ENCODE assay signal across 10 cellular contexts in the genomic region with DNA sequence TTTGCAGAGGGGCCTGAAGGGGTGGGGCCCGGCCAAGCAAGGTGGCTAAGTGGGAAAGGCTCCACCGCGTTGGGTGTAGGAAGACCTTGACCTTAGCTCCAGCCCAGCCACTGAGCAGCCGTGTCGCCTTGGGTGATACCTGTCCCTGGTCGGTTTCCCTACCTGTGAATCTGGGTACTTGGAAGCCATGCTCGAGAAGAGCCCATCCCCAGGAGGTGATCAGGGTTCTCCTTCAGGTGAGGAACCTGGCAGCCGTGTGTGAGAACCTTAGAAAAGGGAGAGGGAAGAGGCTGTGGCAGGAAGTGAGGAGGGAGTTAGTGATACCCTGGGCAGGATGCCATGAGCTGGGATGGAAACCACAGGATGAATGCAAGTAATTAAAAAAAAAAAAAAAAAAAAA. TPM values are rescaled to one million over a fixed set of nuclear protein-coding genes. Genes with fewer than 3 reads are reported as not detected.
A peak's percentile ranks its signal among the peaks of the same experiment; 100 is the strongest.
DNase-seq lines count a peak whose midpoint lies in the region; ATAC-seq and TF ChIP-seq lines count a peak whose summit lies in the region.
"Had no signal": no experiment of that assay in that cellular context is flagged by ENCODE, and none has a peak within 500 bp of the region (broad histone marks: within the 10 kb centered on the region; RNA-seq: fewer than 3 reads in every experiment).

No MANE protein-coding gene starts in this region.

- peak overlapping the region; percentile 66 for H3K27ac Mint-ChIP-seq in central memory CD8-positive, alpha-beta T cell (ENCODE audit: low read depth)

- DNase-seq in DMS153 (lab: John Stamatoyannopoulos, UW) (peak; percentile 75), NCI-H2029 treated with DMSO at 0.1 percent for 48 hours (lab: John Stamatoyannopoulos, UW) (peak; percentile 77), mucosa of descending colon (peak in 2 of 3 donors; percentile 58 to 79), SHP77 treated with DMSO at 0.1 percent for 48 hours (lab: John Stamatoyannopoulos, UW) (no peak), ACHN (no peak)
- no peak for DNase-seq in central memory CD8-positive, alpha-beta T cell (ENCODE audit: low spot score in 2 of 2)
- DNase-seq: activated effector memory CD4-positive, alpha-beta T cell treated with anti-CD3 and anti-CD28 coated beads, Interleukin-2, amount 50 U/mL, for 16 hours; NCI-H446 treated with DMSO at 0.1 percent for 48 hours had no signal

- H3K4me3 ChIP-seq in mucosa of descending colon = no peak overlapping the region

- intact Hi-C loops in mucosa of descending colon (cut with DNase I, micrococcal nuclease) = no loop called here

- ATAC-seq in central memory CD8-positive, alpha-beta T cell (replicated peaks; ENCODE audit: extremely low read depth, poor library complexity, severe bottlenecking) = no peak
- peak; percentile 63 for ATAC-seq in mucosa of descending colon
- no peak for ATAC-seq in HG02938 (IDR thresholded peaks at IDR 0.05; ENCODE audit: unreplicated experiment)
- ATAC-seq in GM21390 (IDR thresholded peaks at IDR 0.05; ENCODE audit: unreplicated experiment) = no peak

- in situ Hi-C loops in ACHN (cut with HindIII; ENCODE audit: low pct_ligation_motif_present, low pct_unique_long_range_greater_than_20kb, low sequenced_read_pairs) = no loop called here

- peaks cover 6% of the 10 kb centered on the region for H3K36me3 Mint-ChIP-seq in central memory CD8-positive, alpha-beta T cell (ENCODE audit: insufficient read depth)

- TF ChIP-seq CTCF in mucosa of descending colon (IDR thresholded peaks at IDR 0.05) = no peak

- no peaks in the 10 kb centered on the region for H3K9me3 Mint-ChIP-seq in central memory CD8-positive, alpha-beta T cell

- H3K9me3 ChIP-seq in mucosa of descending colon = no peaks in the 10 kb centered on the region

- peaks cover 22% of the 10 kb centered on the region for H3K4me1 ChIP-seq in mucosa of descending colon (ENCODE audit: low read depth)

- no peaks in the 10 kb centered on the region for H3K36me3 ChIP-seq in mucosa of descending colon (ENCODE audit: low read depth)

- H3K27me3 Mint-ChIP-seq in central memory CD8-positive, alpha-beta T cell = no peaks in the 10 kb centered on the region

- H3K4me3 Mint-ChIP-seq in central memory CD8-positive, alpha-beta T cell = no peak overlapping the region

- peaks cover 35% of the 10 kb centered on the region for H3K4me1 Mint-ChIP-seq in central memory CD8-positive, alpha-beta T cell

RNA-seq across cellular contexts. Expression of gene PPARA, which starts 21.6 kb away (rescaled TPM):
- total RNA-seq in mucosa of descending colon = 10 to 100 TPM; 57.9 to 81.4 (median 58.5) TPM

Comparison
In these comparisons a context has a peak if more than half of its experiments do, and no peak if none do; other contexts are left out.
1. DNase-seq: peak in DMS153 (single experiment), NCI-H2029 treated with DMSO at 0.1 percent for 48 hours (single experiment) and mucosa of descending colon (2 of 3); none in central memory CD8-positive, alpha-beta T cell (0 of 2), SHP77 treated with DMSO at 0.1 percent for 48 hours (single experiment) and ACHN (single experiment).